Comparison of ENCODE assay signal across 8 cellular contexts in genomic region chr2:173965372-173966025, GRCh38. TPM values are rescaled to one million over a fixed set of nuclear protein-coding genes. Genes with fewer than 3 reads are reported as not detected.
DNase-seq lines count a peak whose midpoint lies in the region; ATAC-seq and TF ChIP-seq lines count a peak whose summit lies in the region.

Gene SP3 (minus strand): TSS chr2:173965373. CDS start chr2:173965171, 202 bp downstream.

- peaks cover 0 to 5% of the 10 kb centered on the region in 2 donors for H3K36me3 ChIP-seq in ascending aorta
- peaks cover 0 to 6% of the 10 kb centered on the region in 2 donors for H3K36me3 ChIP-seq in vagina

- H3K4me3 ChIP-seq in ascending aorta (peak within 1 kb of the TSS; percentile 93 to 98), right cardiac atrium (ENCODE audit: low read length) (peak within 1 kb of the TSS; percentile 96), vagina (peak within 1 kb of the TSS; percentile 64 to 96)

- H3K4me3 Mint-ChIP-seq in T-helper 2 cell treated with Interferon-gamma antibody and Interleukin-4, amounts not matched to agents 5 μg/mL and 100 μg/mL, for 36 hours, result peak within 1 kb of the TSS; percentile 97

- H3K9me3 ChIP-seq in ascending aorta (no peaks in the 10 kb centered on the region), right cardiac atrium (ENCODE audit: control insufficient read depth, low read length) (no peaks in the 10 kb centered on the region), vagina (no peaks in the 10 kb centered on the region)

- no peaks in the 10 kb centered on the region for H3K9me3 Mint-ChIP-seq in T-helper 2 cell treated with Interferon-gamma antibody and Interleukin-4, amounts not matched to agents 5 μg/mL and 100 μg/mL, for 36 hours

- H3K4me1 Mint-ChIP-seq in T-helper 2 cell treated with Interferon-gamma antibody and Interleukin-4, amounts not matched to agents 5 μg/mL and 100 μg/mL, for 36 hours (ENCODE audit: low read depth), result peaks cover 29% of the 10 kb centered on the region

- H3K4me1 ChIP-seq in ascending aorta (peaks cover 0 to 19% of the 10 kb centered on the region in 2 donors), right cardiac atrium (ENCODE audit: control insufficient read depth, insufficient read depth, low read length) (peaks cover 2% of the 10 kb centered on the region), vagina (peaks cover 38% of the 10 kb centered on the region)

- peak in 1 of 2 donors; percentile 85 for TF ChIP-seq POLR2A in vagina (IDR thresholded peaks at IDR 0.05)

- H3K27ac ChIP-seq in ascending aorta, result peak within 1 kb of the TSS; percentile 99
- H3K27ac ChIP-seq in right cardiac atrium (ENCODE audit: low read length), result peak within 1 kb of the TSS; percentile 100
- H3K27ac ChIP-seq in vagina, result peak within 1 kb of the TSS; percentile 100

- H3K27ac Mint-ChIP-seq in T-helper 2 cell treated with Interferon-gamma antibody and Interleukin-4, amounts not matched to agents 5 μg/mL and 100 μg/mL, for 36 hours, result peak within 1 kb of the TSS; percentile 95

- under 1% methylated on average over 52 of the region's 52 CpGs for WGBS in right cardiac atrium

- H3K36me3 Mint-ChIP-seq in T-helper 2 cell treated with Interferon-gamma antibody and Interleukin-4, amounts not matched to agents 5 μg/mL and 100 μg/mL, for 36 hours (ENCODE audit: low read depth), result peaks cover 25% of the 10 kb centered on the region

- DNase-seq in NCI-H1930 (lab: John Stamatoyannopoulos, UW) (peak; percentile 92), ascending aorta (ENCODE audit: low spot score in 2 of 2) (peak; percentile 84 to 98), right cardiac atrium (peak; percentile 98 to 99 (median 99)), putamen (ENCODE audit: low spot score) (peak; percentile 97), vagina (ENCODE audit: extremely low spot score in 2 of 2) (peak in 1 of 2 donors; percentile 98)
- DNase-seq in T-helper 2 cell treated with Interferon-gamma antibody and Interleukin-4, amounts not matched to agents 5 μg/mL and 100 μg/mL, for 36 hours (ENCODE audit: low spot score), result peak; percentile 94

- ATAC-seq in GM18499 (IDR thresholded peaks at IDR 0.05; ENCODE audit: insufficient read depth, unreplicated experiment), result peak; percentile 45
- ATAC-seq in HG02938 (IDR thresholded peaks at IDR 0.05; ENCODE audit: unreplicated experiment), result peak; percentile 70
- ATAC-seq in right cardiac atrium, result peak; percentile 94

- no peaks in the 10 kb centered on the region for H3K27me3 Mint-ChIP-seq in T-helper 2 cell treated with Interferon-gamma antibody and Interleukin-4, amounts not matched to agents 5 μg/mL and 100 μg/mL, for 36 hours (ENCODE audit: low read depth)

- TF ChIP-seq CTCF in ascending aorta (IDR thresholded peaks at IDR 0.05) (no peak), vagina (IDR thresholded peaks at IDR 0.05) (peak in 2 of 3 experiments; percentile 5 to 9)

- intact Hi-C loops in ascending aorta (cut with DNase I) (loop anchor here (1.0 to 10.0 kb wide), 8 partner anchors 17 to 1411 kb away; partner anchors contain the start of genes MAP3K20 and PDK1), right cardiac atrium (cut with DNase I) (loop anchor here in 2 of 4 donors (10.0 kb wide), 2 partner anchors 59 to 69 kb away; no protein-coding TSS in a partner anchor), vagina (cut with DNase I) (loop anchor here (10.0 kb wide), 1 partner anchor 49 kb away; no protein-coding TSS in a partner anchor)

- H3K27me3 ChIP-seq in ascending aorta, result no peaks in the 10 kb centered on the region
- no peaks in the 10 kb centered on the region for H3K27me3 ChIP-seq in right cardiac atrium (ENCODE audit: control insufficient read depth, insufficient read depth)
- H3K27me3 ChIP-seq in vagina, result no peaks in the 10 kb centered on the region

RNA-seq across cellular contexts. Expression of gene SP3, which starts in this region (rescaled TPM):
- total RNA-seq in ascending aorta, result 58.0 TPM
- 10 to 100 TPM; 44.8 to 52.2 (median 49.0) TPM for total RNA-seq in right cardiac atrium
- polyA plus RNA-seq in right cardiac atrium, result 14.9 TPM
- 119 TPM for total RNA-seq in vagina

Comparison
In these comparisons a context has a peak if more than half of its experiments do, and no peak if none do; other contexts are left out.
1. CTCF ChIP-seq: peak in vagina (2 of 3); none in ascending aorta (0 of 3).
2. Peak in every context shown above with its lines, with median percentiles within 50 percentile points of each other: ATAC-seq, H3K27ac ChIP-seq and H3K4me3 ChIP-seq.